In the genomic region with DNA sequence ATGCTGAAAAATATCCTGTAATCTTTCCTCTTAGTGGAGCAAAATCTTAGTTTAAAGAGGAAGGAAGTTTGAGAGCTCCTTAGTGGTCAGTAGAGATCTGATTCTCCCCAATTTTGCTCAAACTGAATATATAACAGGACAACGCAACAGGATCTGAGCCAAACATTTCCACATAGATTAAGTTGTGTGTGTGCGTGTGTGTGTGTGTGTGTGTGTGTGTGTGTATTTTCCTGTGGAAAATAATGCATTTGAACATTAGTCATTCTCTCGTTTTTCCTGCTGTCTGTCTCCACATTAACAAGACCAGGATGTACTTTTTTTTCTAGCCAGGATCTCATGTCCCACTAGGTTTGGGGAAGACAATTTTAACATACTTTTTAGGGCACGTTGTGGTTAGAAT, we compare ENCODE assay signal across 20 cellular contexts.
"Had no signal": no experiment of that assay in that cellular context is flagged by ENCODE, and none has a peak within 500 bp of the region (broad histone marks: within the 10 kb centered on the region; RNA-seq: fewer than 3 reads in every experiment).

No MANE protein-coding gene starts in this region.

- DNase-seq: dorsolateral prefrontal cortex; effector CD4-positive, alpha-beta T cell; head of caudate nucleus; kidney; stimulated activated CD4-positive, alpha-beta T cell treated with anti-CD3 and anti-CD28 coated beads, Interleukin-2, amount 100 ng/mL, for 24 hours; stimulated activated CD4-positive, alpha-beta T cell treated with anti-CD3 and anti-CD28 coated beads, Interleukin-4, amount 100 ng/mL, for 24 hours; stimulated activated naive CD4-positive, alpha-beta T cell treated with Interleukin-2 at 50 U/mL for 16 hours; stomach; thyroid gland; trophoblast cell had no signal

- H3K27ac Mint-ChIP-seq: memory B cell; natural killer cell treated with Interleukin-12 subunit alpha and Interleukin-12 subunit beta and Interleukin-15 and Interleukin-18, amount 100 ng/mL, for 72 hours; progenitor cell of endocrine pancreas; stimulated activated effector memory CD8-positive, alpha-beta T cell treated with anti-CD3 and anti-CD28 coated beads, Interleukin-12 subunit alpha, Interleukin-12 subunit beta, amount 100 ng/mL, for 72 hours had no signal

- H3K36me3 Mint-ChIP-seq: memory B cell; stimulated activated effector memory CD8-positive, alpha-beta T cell treated with anti-CD3 and anti-CD28 coated beads, Interleukin-12 subunit alpha, Interleukin-12 subunit beta, amount 100 ng/mL, for 72 hours had no signal

- H3K4me3 Mint-ChIP-seq: memory B cell; natural killer cell treated with Interleukin-12 subunit alpha and Interleukin-12 subunit beta and Interleukin-15 and Interleukin-18, amount 100 ng/mL, for 72 hours; neural crest cell; stimulated activated effector memory CD8-positive, alpha-beta T cell treated with anti-CD3 and anti-CD28 coated beads, Interleukin-12 subunit alpha, Interleukin-12 subunit beta, amount 100 ng/mL, for 72 hours had no signal

- H3K27me3 Mint-ChIP-seq: memory B cell; natural killer cell treated with Interleukin-12 subunit alpha and Interleukin-12 subunit beta and Interleukin-15 and Interleukin-18, amount 100 ng/mL, for 72 hours; progenitor cell of endocrine pancreas had no signal

- H3K4me1 Mint-ChIP-seq: memory B cell; neural crest cell; stimulated activated effector memory CD8-positive, alpha-beta T cell treated with anti-CD3 and anti-CD28 coated beads, Interleukin-12 subunit alpha, Interleukin-12 subunit beta, amount 100 ng/mL, for 72 hours had no signal

- ATAC-seq: left lobe of liver; natural killer cell treated with Interleukin-12 subunit alpha and Interleukin-12 subunit beta and Interleukin-15 and Interleukin-18, amount 100 ng/mL, for 72 hours; sciatic nerve; stimulated activated effector memory CD8-positive, alpha-beta T cell treated with anti-CD3 and anti-CD28 coated beads, Interleukin-12 subunit alpha, Interleukin-12 subunit beta, amount 100 ng/mL, for 72 hours had no signal

- H3K9me3 Mint-ChIP-seq: memory B cell, neural crest cell had no signal

- H3K4me3 ChIP-seq: dorsolateral prefrontal cortex, esophagus muscularis mucosa, lung, right atrium auricular region, stomach, thyroid gland had no signal
